Comparison of ENCODE assay signal across 1 cellular context in genomic region chr17:27654654-27655524, GRCh38.
TF ChIP-seq lines count a peak whose summit lies in the region.

No MANE protein-coding gene starts in this region.

TF ChIP-seq in HEK293, 187 proteins besides CTCF, POLR2A, EP300 and RAD21 (continued from another document):
- TF ChIP-seq AEBP2 (tag by site-specific recombination; IDR thresholded peaks at IDR 0.05; ENCODE audit: borderline replicate concordance): no peak
- no peak for TF ChIP-seq ATF2 (tag by site-specific recombination; IDR thresholded peaks at IDR 0.05; ENCODE audit: low read depth)
- no peak for TF ChIP-seq ZNF626 (tag by site-specific recombination; IDR thresholded peaks at IDR 0.05)
- no peak for TF ChIP-seq ZNF707 (tag by site-specific recombination; IDR thresholded peaks at IDR 0.05)
- TF ChIP-seq ZNF660 (tag by site-specific recombination; IDR thresholded peaks at IDR 0.05): 0 out of 2 replicates have a peak, but pooled peaks have one; percentile 42
- peak; percentile 93 for TF ChIP-seq ZBTB11 (tag by site-specific recombination; conservative IDR thresholded peaks at IDR 0.05; ENCODE audit: low read depth)
- TF ChIP-seq SP3 (tag by site-specific recombination; IDR thresholded peaks at IDR 0.05): no peak
- no peak for TF ChIP-seq ZNF292 (tag by site-specific recombination; IDR thresholded peaks at IDR 0.05; ENCODE audit: borderline replicate concordance, low read depth)
- no peak for TF ChIP-seq ZNF394 (tag by site-specific recombination; IDR thresholded peaks at IDR 0.05; ENCODE audit: borderline replicate concordance)
- peak; percentile 37; the same call in 1 of the 2 replicates for TF ChIP-seq ZNF518A (tag by site-specific recombination; conservative IDR thresholded peaks at IDR 0.05; ENCODE audit: low read depth)
- no peak for TF ChIP-seq ZNF398 (tag by site-specific recombination; IDR thresholded peaks at IDR 0.05)
- TF ChIP-seq WT1 (tag by site-specific recombination; IDR thresholded peaks at IDR 0.05): no peak
- no peak for TF ChIP-seq ZNF433 (tag by site-specific recombination; IDR thresholded peaks at IDR 0.05; ENCODE audit: low read depth)
- TF ChIP-seq ZNF362 (tag by site-specific recombination; IDR thresholded peaks at IDR 0.05): no peak
- TF ChIP-seq ZNF785 (tag by site-specific recombination; IDR thresholded peaks at IDR 0.05): no peak
- TF ChIP-seq ZNF140 (tag by site-specific recombination; IDR thresholded peaks at IDR 0.05): no peak
- no peak for TF ChIP-seq ZNF529 (tag by site-specific recombination; IDR thresholded peaks at IDR 0.05; ENCODE audit: insufficient replicate concordance)
- TF ChIP-seq ZNF335 (tag by site-specific recombination; conservative IDR thresholded peaks at IDR 0.05): peak; percentile 39
- no peak for TF ChIP-seq ZNF350 (tag by site-specific recombination; IDR thresholded peaks at IDR 0.05)
- no peak for TF ChIP-seq ZNF391 (tag by site-specific recombination; IDR thresholded peaks at IDR 0.05; ENCODE audit: borderline replicate concordance, low read depth)
- TF ChIP-seq IKZF3 (tag by site-specific recombination; IDR thresholded peaks at IDR 0.05): peak; percentile 39; the same call in 1 of the 2 replicates
- TF ChIP-seq ZNF555 (tag by site-specific recombination; conservative IDR thresholded peaks at IDR 0.05): no peak
- no peak for TF ChIP-seq ZNF311 (tag by site-specific recombination; IDR thresholded peaks at IDR 0.05; ENCODE audit: borderline replicate concordance)
- no peak for TF ChIP-seq ZNF148 (tag by site-specific recombination; IDR thresholded peaks at IDR 0.05; ENCODE audit: borderline replicate concordance)
- no peak for TF ChIP-seq ZBTB10 (tag by site-specific recombination; IDR thresholded peaks at IDR 0.05)
- no peak for TF ChIP-seq ZNF561 (tag by site-specific recombination; IDR thresholded peaks at IDR 0.05; ENCODE audit: borderline replicate concordance)
- TF ChIP-seq BCL6B (tag by site-specific recombination; IDR thresholded peaks at IDR 0.05): no peak
- TF ChIP-seq ZNF654 (tag by site-specific recombination; IDR thresholded peaks at IDR 0.05; ENCODE audit: low read depth): peak; percentile 60
